23 cellular contexts compared by ENCODE assay signal in the genomic region with DNA sequence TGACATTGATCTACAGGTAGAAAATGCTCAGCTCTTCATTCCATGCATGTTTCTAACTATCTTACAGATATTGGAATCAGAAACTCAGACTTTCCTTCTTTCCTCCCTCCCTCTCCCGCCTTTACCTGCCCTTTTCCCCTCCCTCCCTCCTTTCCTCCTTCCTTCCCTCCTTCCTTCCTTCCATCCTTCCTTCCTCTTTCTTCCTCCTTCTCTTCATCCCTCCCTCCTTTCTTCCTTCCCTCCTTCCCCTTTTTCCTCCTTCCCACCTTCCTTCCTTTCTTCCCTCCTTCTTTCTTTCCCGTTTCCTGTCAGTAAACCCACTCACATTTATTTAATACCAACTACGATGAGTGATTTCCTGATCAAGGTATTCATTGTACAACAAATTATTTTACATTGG.
"Had no signal": no experiment of that assay in that cellular context is flagged by ENCODE, and none has a peak within 500 bp of the region (broad histone marks: within the 10 kb centered on the region; RNA-seq: fewer than 3 reads in every experiment).

No MANE protein-coding gene starts in this region.

- H3K4me1 Mint-ChIP-seq: memory B cell, naive B cell had no signal

- H3K36me3 Mint-ChIP-seq: memory B cell, naive B cell had no signal

- H3K27ac Mint-ChIP-seq: dendritic cell treated with granulocyte-macrophage colony-stimulating factor and Interleukin-4, amounts not matched to agents 40 ng/mL and 50 ng/mL, for 4 days; effector memory CD8-positive, alpha-beta T cell; memory B cell; naive B cell; nephron had no signal

- H3K4me3 ChIP-seq: esophagus squamous epithelium, gastroesophageal sphincter, left ventricle myocardium inferior, lower lobe of right lung, sigmoid colon, skin epidermis, stomach, thoracic aorta had no signal

- ATAC-seq: effector memory CD8-positive, alpha-beta T cell; gastroesophageal sphincter had no signal

- H3K36me3 ChIP-seq: esophagus squamous epithelium, gastroesophageal sphincter, left ventricle myocardium inferior, lower lobe of right lung, neutrophil, sigmoid colon, stomach, thoracic aorta had no signal

- H3K4me1 ChIP-seq: esophagus squamous epithelium, lower lobe of right lung, stomach had no signal

- H3K9me3 ChIP-seq: esophagus squamous epithelium, gastroesophageal sphincter, left ventricle myocardium inferior, lower lobe of right lung, neutrophil, sigmoid colon, stomach, thoracic aorta had no signal

- H3K27ac ChIP-seq: esophagus squamous epithelium, gastroesophageal sphincter, left ventricle myocardium inferior, lower lobe of right lung, neutrophil, skin epidermis, stomach, thoracic aorta had no signal

- H3K27me3 ChIP-seq: esophagus squamous epithelium, gastroesophageal sphincter, sigmoid colon, stomach had no signal

- H3K4me3 Mint-ChIP-seq: dendritic cell treated with granulocyte-macrophage colony-stimulating factor and Interleukin-4, amounts not matched to agents 40 ng/mL and 50 ng/mL, for 4 days; effector memory CD8-positive, alpha-beta T cell; memory B cell; naive B cell had no signal

- DNase-seq: effector memory CD8-positive, alpha-beta T cell; esophagus squamous epithelium; foreskin fibroblast; glutamatergic neuron; kidney; left cardiac atrium; left ventricle myocardium inferior; lower lobe of right lung; midbrain; naive B cell; sigmoid colon; stimulated activated CD4-positive, alpha-beta T cell treated with anti-CD3 and anti-CD28 coated beads, Interleukin-12 subunit alpha, Interleukin-12 subunit beta, amount 100 ng/mL, for 4 hours; stimulated activated naive CD4-positive, alpha-beta T cell; stomach; substantia nigra; trophoblast cell had no signal

- H3K9me3 Mint-ChIP-seq: dendritic cell treated with granulocyte-macrophage colony-stimulating factor and Interleukin-4, amounts not matched to agents 40 ng/mL and 50 ng/mL, for 4 days; effector memory CD8-positive, alpha-beta T cell had no signal

- FAIRE-seq: kidney had no signal

- H3K27me3 Mint-ChIP-seq: memory B cell had no signal
